9 cellular contexts compared by ENCODE assay signal in the genomic region with DNA sequence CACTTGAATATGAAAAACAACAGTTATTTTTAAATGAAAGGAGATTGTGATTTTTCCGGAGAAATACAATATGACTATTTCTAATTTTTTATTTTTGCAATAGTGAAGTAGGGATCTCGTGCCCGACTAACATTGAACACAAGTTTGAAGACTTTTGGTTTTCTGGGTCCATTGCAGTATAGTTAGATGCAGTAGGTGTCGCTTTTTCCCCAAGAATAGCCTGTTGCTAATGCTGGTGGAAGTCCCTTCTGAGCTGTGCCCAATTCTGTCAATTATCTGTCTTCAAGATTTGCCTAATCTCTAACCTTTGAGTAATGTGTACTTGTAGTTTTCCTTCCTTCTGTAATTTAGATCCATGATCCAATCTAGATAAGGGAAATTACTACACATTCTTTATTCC. TPM values are rescaled to one million over a fixed set of nuclear protein-coding genes. Genes with fewer than 3 reads are reported as not detected.
DNase-seq lines count a peak whose midpoint lies in the region; ATAC-seq and TF ChIP-seq lines count a peak whose summit lies in the region.
"Had no signal": no experiment of that assay in that cellular context is flagged by ENCODE, and none has a peak within 500 bp of the region (broad histone marks: within the 10 kb centered on the region; RNA-seq: fewer than 3 reads in every experiment).

No MANE protein-coding gene starts in this region.

- H3K27ac ChIP-seq in VCaP, result no peak overlapping the region
- H3K27ac ChIP-seq in effector memory CD4-positive, alpha-beta T cell (ENCODE audit: insufficient read depth, low read length, poor library complexity, severe bottlenecking), result no peak overlapping the region

- DNase-seq in AG09319 (ENCODE audit: extremely low read depth, low read depth) (peak; percentile 47), GM12864 (ENCODE audit: low read depth) (no peak), NCI-H2107 treated with DMSO at 0.1 percent for 48 hours (lab: John Stamatoyannopoulos, UW; ENCODE audit: unreplicated experiment) (peak; percentile 71), glutamatergic neuron (no peak), progenitor cell of endocrine pancreas (ENCODE audit: low spot score, unreplicated experiment) (no peak)
- DNase-seq in effector memory CD4-positive, alpha-beta T cell, result no peak

- H3K4me1 Mint-ChIP-seq in glutamatergic neuron (ENCODE audit: low read depth, unreplicated experiment) (no peaks in the 10 kb centered on the region), progenitor cell of endocrine pancreas (ENCODE audit: low read depth) (peaks cover 2% of the 10 kb centered on the region)

- no peaks in the 10 kb centered on the region for H3K4me1 ChIP-seq in effector memory CD4-positive, alpha-beta T cell (ENCODE audit: control insufficient read depth, insufficient read depth, low read length, poor library complexity, severe bottlenecking)

- no peaks in the 10 kb centered on the region for H3K27me3 ChIP-seq in effector memory CD4-positive, alpha-beta T cell (replicated peaks; ENCODE audit: control insufficient read depth, insufficient read depth, low read length, poor library complexity, severe bottlenecking)

- H3K36me3 Mint-ChIP-seq in glutamatergic neuron (ENCODE audit: unreplicated experiment) (peaks cover 10% of the 10 kb centered on the region), progenitor cell of endocrine pancreas (ENCODE audit: insufficient read depth) (peaks cover under 1% of the 10 kb centered on the region)

- H3K4me3 ChIP-seq in GM12864 (ENCODE audit: low read depth, low read length), result no peak overlapping the region
- H3K4me3 ChIP-seq in effector memory CD4-positive, alpha-beta T cell (ENCODE audit: insufficient read depth, low read depth, low read length, poor library complexity, severe bottlenecking), result no peak overlapping the region

- H3K9me3 Mint-ChIP-seq in glutamatergic neuron (ENCODE audit: unreplicated experiment), result no peaks in the 10 kb centered on the region
- H3K9me3 Mint-ChIP-seq in progenitor cell of endocrine pancreas (ENCODE audit: low read depth), result peaks cover 3% of the 10 kb centered on the region
- H3K9me3 Mint-ChIP-seq: IgD-negative memory B cell had no signal

- no peaks in the 10 kb centered on the region for H3K9me3 ChIP-seq in effector memory CD4-positive, alpha-beta T cell (ENCODE audit: control insufficient read depth, low read length)

- peak; percentile 56 for ATAC-seq in HG02763 (IDR thresholded peaks at IDR 0.05; ENCODE audit: unreplicated experiment)

- H3K27ac Mint-ChIP-seq in glutamatergic neuron (ENCODE audit: unreplicated experiment) (no peak overlapping the region), progenitor cell of endocrine pancreas (no peak overlapping the region)

- H3K27me3 Mint-ChIP-seq in glutamatergic neuron (ENCODE audit: unreplicated experiment), result peaks cover 3% of the 10 kb centered on the region
- H3K27me3 Mint-ChIP-seq in progenitor cell of endocrine pancreas, result peaks cover 12% of the 10 kb centered on the region

- peaks cover 3% of the 10 kb centered on the region for H3K36me3 ChIP-seq in effector memory CD4-positive, alpha-beta T cell (ENCODE audit: control insufficient read depth, insufficient read depth, low read length)

- TF ChIP-seq CTCF in AG09319 (IDR thresholded peaks at IDR 0.05; ENCODE audit: low read depth, low read length), result peak; percentile 83
- peak; percentile 77 for TF ChIP-seq CTCF in GM12864 (IDR thresholded peaks at IDR 0.05; ENCODE audit: low read depth, low read length, missing control alignments)
- peak; percentile 83 for TF ChIP-seq CTCF in VCaP (conservative IDR thresholded peaks at IDR 0.05)
- TF ChIP-seq CTCF in glutamatergic neuron (IDR thresholded peaks at IDR 0.05; ENCODE audit: partially characterized antibody, unreplicated experiment), result peak; percentile 46
- TF ChIP-seq CTCF in progenitor cell of endocrine pancreas (IDR thresholded peaks at IDR 0.05; ENCODE audit: unreplicated experiment), result peak; percentile 80

- no peak overlapping the region for H3K4me3 Mint-ChIP-seq in glutamatergic neuron (ENCODE audit: unreplicated experiment)
- no peak overlapping the region for H3K4me3 Mint-ChIP-seq in progenitor cell of endocrine pancreas (ENCODE audit: low read depth)
- H3K4me3 Mint-ChIP-seq: IgD-negative memory B cell had no signal

RNA-seq across cellular contexts. Expression of a gene that starts 36.5 kb away (rescaled TPM):
- 28.5 TPM for total RNA-seq in glutamatergic neuron (ENCODE audit: unreplicated experiment)
- total RNA-seq in progenitor cell of endocrine pancreas, result 11.5 and 13.4 TPM in 2 replicates

RNA-seq across cellular contexts. Expression of a gene that starts 42.4 kb away (rescaled TPM):
- total RNA-seq in glutamatergic neuron (ENCODE audit: unreplicated experiment), result 0.81 TPM
- total RNA-seq in progenitor cell of endocrine pancreas, result 2.5 and 2.6 TPM in 2 replicates

Comparison
In these comparisons a context has a peak if more than half of its experiments do, and no peak if none do; other contexts are left out.
1. DNase-seq: peak in AG09319 (single experiment) and NCI-H2107 treated with DMSO at 0.1 percent for 48 hours (single experiment); none in GM12864 (single experiment), glutamatergic neuron (single experiment), progenitor cell of endocrine pancreas (single experiment) and effector memory CD4-positive, alpha-beta T cell (0 of 3).
2. Peak in every context shown above with its lines, with median percentiles within 50 percentile points of each other: CTCF ChIP-seq.